ENCODE assay signal across 11 cellular contexts in genomic region chr4:30555778-30556177, GRCh38.
"Had no signal": no experiment of that assay in that cellular context is flagged by ENCODE, and none has a peak within 500 bp of the region (broad histone marks: within the 10 kb centered on the region; RNA-seq: fewer than 3 reads in every experiment).

No MANE protein-coding gene starts in this region.

- DNase-seq: GM23248, GOT3, H7, H9, HCEC 1CT, HFFc6 had no signal

- H3K4me1 ChIP-seq: HAP-1 had no signal

- H2AFZ ChIP-seq: GM23248, GM23338 had no signal

- H3K9ac ChIP-seq: GM23248 had no signal

- H3K27ac ChIP-seq: GM23248 had no signal

- H3K36me3 ChIP-seq: HAP-1 had no signal

- H3K4me2 ChIP-seq: GM23338 had no signal

- H3K9me3 ChIP-seq: HAP-1 had no signal

- ATAC-seq: GM23338, HCT116 had no signal

- H3K4me3 ChIP-seq: GM23248, GM23338, HAP-1 had no signal

- FAIRE-seq: H1, H54 had no signal
